ENCODE assay signal across 1 cellular context in genomic region chr6:90156861-90157260, GRCh38.
TF ChIP-seq lines count a peak whose summit lies in the region.

No MANE protein-coding gene starts in this region.

TF ChIP-seq in HepG2, 621 proteins besides CTCF, POLR2A, EP300 and RAD21 (continued from another document):
- no peak for TF ChIP-seq IRF9 (CRISPR knock-in tag; IDR thresholded peaks at IDR 0.05; ENCODE audit: borderline replicate concordance)
- no peak for TF ChIP-seq LCORL (IDR thresholded peaks at IDR 0.05)
- TF ChIP-seq LCORL (CRISPR knock-in tag; IDR thresholded peaks at IDR 0.05), result no peak
- TF ChIP-seq MNT (IDR thresholded peaks at IDR 0.05), result no peak
- no peak for TF ChIP-seq HDAC2 (CRISPR knock-in tag; IDR thresholded peaks at IDR 0.05)
- no peak for TF ChIP-seq GTF2F1 (IDR thresholded peaks at IDR 0.05; ENCODE audit: low read length)
- TF ChIP-seq ZNF75D (CRISPR knock-in tag; IDR thresholded peaks at IDR 0.05; ENCODE audit: borderline replicate concordance), result no peak
- no peak for TF ChIP-seq ZNF512 (CRISPR knock-in tag; IDR thresholded peaks at IDR 0.05)
- TF ChIP-seq STAT6 (CRISPR knock-in tag; IDR thresholded peaks at IDR 0.05; ENCODE audit: borderline replicate concordance), result no peak
